In the genomic region with DNA sequence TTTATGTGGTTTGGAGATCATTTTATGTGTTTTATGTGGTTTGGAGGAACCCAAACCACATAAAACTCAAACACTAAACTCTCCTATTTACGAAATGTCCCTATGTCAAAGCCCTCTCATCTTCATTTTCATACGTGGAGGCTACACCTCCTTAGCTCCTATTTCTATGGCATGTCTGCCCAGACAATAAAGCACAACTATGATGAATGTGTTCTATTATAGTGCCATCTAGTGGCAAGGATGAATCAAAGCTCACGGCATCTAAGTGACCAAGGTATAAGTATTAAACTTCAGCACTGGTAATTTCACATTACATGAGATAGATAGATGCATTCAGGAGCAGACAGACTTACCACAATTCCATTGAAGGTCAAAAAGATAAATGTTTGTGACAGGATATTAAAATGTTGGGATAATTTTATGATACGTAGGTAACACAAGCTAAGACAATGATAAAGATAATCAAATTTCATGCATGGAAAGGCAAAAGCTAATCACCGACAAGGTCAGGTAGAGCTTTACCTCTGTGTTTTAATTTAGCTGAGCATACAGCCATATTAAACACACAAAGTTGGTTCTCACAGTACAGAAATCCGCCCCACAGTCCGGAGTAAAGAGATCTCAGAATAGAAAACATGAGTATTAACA, we compare ENCODE assay signal across 9 cellular contexts.
DNase-seq lines count a peak whose midpoint lies in the region; ATAC-seq and TF ChIP-seq lines count a peak whose summit lies in the region.
"Had no signal": no experiment of that assay in that cellular context is flagged by ENCODE, and none has a peak within 500 bp of the region (broad histone marks: within the 10 kb centered on the region; RNA-seq: fewer than 3 reads in every experiment).

No MANE protein-coding gene starts in this region.

- no peak overlapping the region for H3K27ac Mint-ChIP-seq in activated CD4-positive, alpha-beta memory T cell treated with anti-CD3 and anti-CD28 coated beads, Interleukin-2, amount 10 ng/mL, durations not matched to agents 7 days and 5 days
- H3K27ac Mint-ChIP-seq: activated naive CD4-positive, alpha-beta T cell treated with anti-CD3 and anti-CD28 coated beads, Interleukin-2, amount 50 U/mL, for 24 hours had no signal

- H3K36me3 Mint-ChIP-seq in activated CD4-positive, alpha-beta memory T cell treated with anti-CD3 and anti-CD28 coated beads, Interleukin-2, amount 10 ng/mL, durations not matched to agents 7 days and 5 days (ENCODE audit: low read depth), result no peaks in the 10 kb centered on the region
- H3K36me3 Mint-ChIP-seq: activated naive CD4-positive, alpha-beta T cell treated with anti-CD3 and anti-CD28 coated beads, Interleukin-2, amount 50 U/mL, for 24 hours had no signal

- DNase-seq in ELR (ENCODE audit: low read depth) (peak; percentile 48), SHP77 treated with DMSO at 0.1 percent for 48 hours (lab: John Stamatoyannopoulos, UW) (peak; percentile 32), fibroblast of pulmonary artery (ENCODE audit: low read depth) (peak; percentile 36), osteoblast (ENCODE audit: insufficient read length, low spot score, missing footprints) (peak; percentile 64)
- DNase-seq in stimulated activated CD4-positive, alpha-beta T cell treated with anti-CD3 and anti-CD28 coated beads, Interleukin-4, amount 100 ng/mL, for 1 hour, result no peak
- DNase-seq in activated CD4-positive, alpha-beta memory T cell treated with anti-CD3 and anti-CD28 coated beads, Interleukin-2, amount 10 ng/mL, durations not matched to agents 7 days and 5 days, result no peak

- no peaks in the 10 kb centered on the region for H3K79me2 ChIP-seq in osteoblast (ENCODE audit: insufficient read depth, low read length)

- no peak overlapping the region for H2AFZ ChIP-seq in osteoblast (ENCODE audit: low read length)

- H3K4me3 ChIP-seq in fibroblast of pulmonary artery (replicated peaks; ENCODE audit: low read depth, low read length), result no peak overlapping the region
- no peak overlapping the region for H3K4me3 ChIP-seq in osteoblast (ENCODE audit: insufficient read depth, low read length)

- ATAC-seq in GM19395 (IDR thresholded peaks at IDR 0.05; ENCODE audit: unreplicated experiment) (peak; percentile 96), HG03439 (IDR thresholded peaks at IDR 0.05; ENCODE audit: unreplicated experiment) (peak; percentile 90)

- H3K9me3 ChIP-seq in osteoblast (ENCODE audit: low read depth, low read length), result no peaks in the 10 kb centered on the region

- H3K4me2 ChIP-seq in osteoblast (ENCODE audit: insufficient read depth, low read length), result no peak overlapping the region

- TF ChIP-seq CTCF in fibroblast of pulmonary artery (IDR thresholded peaks at IDR 0.05; ENCODE audit: low read length, missing control alignments), result peak; percentile 54
- peak; percentile 66 for TF ChIP-seq CTCF in osteoblast (IDR thresholded peaks at IDR 0.05; ENCODE audit: extremely low read depth, low read depth, low read length)

- H4K20me1 ChIP-seq in osteoblast (ENCODE audit: insufficient read depth, low read length), result no peaks in the 10 kb centered on the region

- H3K4me3 Mint-ChIP-seq in activated CD4-positive, alpha-beta memory T cell treated with anti-CD3 and anti-CD28 coated beads, Interleukin-2, amount 10 ng/mL, durations not matched to agents 7 days and 5 days, result no peak overlapping the region
- H3K4me3 Mint-ChIP-seq: activated naive CD4-positive, alpha-beta T cell treated with anti-CD3 and anti-CD28 coated beads, Interleukin-2, amount 50 U/mL, for 24 hours had no signal

- no peaks in the 10 kb centered on the region for H3K4me1 ChIP-seq in osteoblast (ENCODE audit: insufficient read depth, low read length)

- no peaks in the 10 kb centered on the region for H3K36me3 ChIP-seq in osteoblast (ENCODE audit: insufficient read depth, low read length)

- CTCF ChIA-PET in activated CD4-positive, alpha-beta memory T cell treated with anti-CD3 and anti-CD28 coated beads, Interleukin-2, amount 10 ng/mL, durations not matched to agents 7 days and 5 days (lab: Charles Lee), result interaction anchor here (0.7 to 1.4 kb wide), 6 partner anchors 8 to 1807 kb away, joined by 3 to 6 read pairs (median 4); no protein-coding TSS in a partner anchor

- POLR2A ChIA-PET in activated CD4-positive, alpha-beta memory T cell treated with anti-CD3 and anti-CD28 coated beads, Interleukin-2, amount 10 ng/mL, durations not matched to agents 7 days and 5 days (lab: Charles Lee), result no interaction called here

- no peaks in the 10 kb centered on the region for H3K9me3 Mint-ChIP-seq in activated CD4-positive, alpha-beta memory T cell treated with anti-CD3 and anti-CD28 coated beads, Interleukin-2, amount 10 ng/mL, durations not matched to agents 7 days and 5 days
- H3K9me3 Mint-ChIP-seq: activated naive CD4-positive, alpha-beta T cell treated with anti-CD3 and anti-CD28 coated beads, Interleukin-2, amount 50 U/mL, for 24 hours had no signal

- peaks cover 8% of the 10 kb centered on the region for H3K27me3 Mint-ChIP-seq in activated CD4-positive, alpha-beta memory T cell treated with anti-CD3 and anti-CD28 coated beads, Interleukin-2, amount 10 ng/mL, durations not matched to agents 7 days and 5 days

- H3K27me3 ChIP-seq in osteoblast (ENCODE audit: insufficient read depth, low read length), result peaks cover 3% of the 10 kb centered on the region

- no peak overlapping the region for H3K27ac ChIP-seq in osteoblast (ENCODE audit: low read depth, low read length)

- peaks cover 1% of the 10 kb centered on the region for H3K4me1 Mint-ChIP-seq in activated CD4-positive, alpha-beta memory T cell treated with anti-CD3 and anti-CD28 coated beads, Interleukin-2, amount 10 ng/mL, durations not matched to agents 7 days and 5 days

Comparison
In these comparisons a context has a peak if more than half of its experiments do, and no peak if none do; other contexts are left out.
1. DNase-seq: peak in ELR (single experiment), SHP77 treated with DMSO at 0.1 percent for 48 hours (single experiment), fibroblast of pulmonary artery (single experiment) and osteoblast (single experiment); none in stimulated activated CD4-positive, alpha-beta T cell treated with anti-CD3 and anti-CD28 coated beads, Interleukin-4, amount 100 ng/mL, for 1 hour (single experiment) and activated CD4-positive, alpha-beta memory T cell treated with anti-CD3 and anti-CD28 coated beads, Interleukin-2, amount 10 ng/mL, durations not matched to agents 7 days and 5 days (single experiment).